ENCODE assay signal across 8 cellular contexts in the genomic region with DNA sequence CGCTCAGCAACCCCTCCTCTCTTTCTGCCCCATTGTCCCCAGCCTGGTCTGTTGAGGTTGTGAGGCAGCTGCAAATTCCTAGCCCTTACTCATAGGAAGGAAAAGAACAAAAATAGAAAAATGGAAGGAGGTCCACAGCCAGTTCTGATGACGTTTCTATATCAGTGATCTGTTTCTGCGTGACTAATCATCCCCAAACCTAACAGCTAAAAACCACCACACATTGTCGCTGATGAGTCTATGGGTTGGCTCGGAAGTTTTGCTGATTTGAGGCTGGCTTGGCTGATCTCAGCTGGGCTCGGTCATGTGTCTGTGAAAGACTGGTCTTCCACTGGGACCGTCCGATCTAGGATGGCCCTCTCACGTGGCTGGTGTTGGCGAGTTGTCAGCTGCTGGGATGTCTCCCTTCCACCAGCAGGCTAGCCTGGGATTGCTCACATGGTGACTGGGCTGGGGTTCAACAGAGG.
DNase-seq lines count a peak whose midpoint lies in the region; ATAC-seq, FAIRE-seq and TF ChIP-seq lines count a peak whose summit lies in the region.

No MANE protein-coding gene starts in this region.

- DNase-seq in CD14-positive monocyte (ENCODE audit: low spot score) (peak; percentile 49), OCI-M1 (lab: John Stamatoyannopoulos, UW) (peak; percentile 82), erythroblast (lab: John Stamatoyannopoulos, UW) (peak; percentile 52 to 55), pancreas (peak in 4 of 6 donors; percentile 24 to 53 (median 34)), KG1 (lab: John Stamatoyannopoulos, UW) (no peak)
- DNase-seq in stimulated activated naive CD4-positive, alpha-beta T cell treated with Interleukin-2 at 50 U/mL for 16 hours (lab: John Stamatoyannopoulos, UW) = no peak

- H3K36me3 Mint-ChIP-seq in CD14-positive monocyte = no peaks in the 10 kb centered on the region

- H3K4me3 ChIP-seq in pancreas = no peak overlapping the region

- H3K36me3 ChIP-seq in pancreas = no peaks in the 10 kb centered on the region

- H3K4me1 ChIP-seq in pancreas = no peaks in the 10 kb centered on the region

- H3K9me3 Mint-ChIP-seq in CD14-positive monocyte = peaks cover 0 to 3% (median 1%) of the 10 kb centered on the region in 7 donors

- ATAC-seq in pancreas = peak; percentile 28 to 69 (median 66)
- no peak for ATAC-seq in HG03565 (IDR thresholded peaks at IDR 0.05; ENCODE audit: unreplicated experiment)
- no peak for ATAC-seq in GM18517 (IDR thresholded peaks at IDR 0.05; ENCODE audit: unreplicated experiment)

- peaks cover 4 to 16% (median 6%) of the 10 kb centered on the region in 3 donors for H3K27me3 Mint-ChIP-seq in CD14-positive monocyte (ENCODE audit: low read depth in 3 of 3)

- no peaks in the 10 kb centered on the region for H3K27me3 ChIP-seq in pancreas

- FAIRE-seq in pancreas (lab: Jason Lieb, UNC) = no peak

- intact Hi-C loops in CD14-positive monocyte (cut with micrococcal nuclease) = no loop called here
- intact Hi-C loops in pancreas (cut with DNase I) = no loop called here

- TF ChIP-seq POLR2A in erythroblast (IDR thresholded peaks at IDR 0.05; ENCODE audit: low read length) = no peak

- peaks cover 13% of the 10 kb centered on the region for H3K4me1 Mint-ChIP-seq in CD14-positive monocyte

- H3K27ac ChIP-seq in pancreas = no peak overlapping the region

- no peak overlapping the region for H3K4me3 Mint-ChIP-seq in CD14-positive monocyte

- H3K27ac Mint-ChIP-seq in CD14-positive monocyte = peak overlapping the region in 2 of 7 donors; percentile 15 to 47

- no peak for TF ChIP-seq CTCF in CD14-positive monocyte (IDR thresholded peaks at IDR 0.05)
- TF ChIP-seq CTCF in pancreas (IDR thresholded peaks at IDR 0.05) = no peak

- H3K9me3 ChIP-seq in pancreas = no peaks in the 10 kb centered on the region

- 70 to 78% methylated on average over 10 of the region's 10 CpGs for WGBS in pancreas, 2 donors

Comparison
In these comparisons a context has a peak if more than half of its experiments do, and no peak if none do; other contexts are left out.
1. DNase-seq: peak in CD14-positive monocyte (single experiment), OCI-M1 (single experiment), erythroblast (2 of 2) and pancreas (4 of 6); none in stimulated activated naive CD4-positive, alpha-beta T cell treated with Interleukin-2 at 50 U/mL for 16 hours (single experiment) and KG1 (single experiment).
2. ATAC-seq: peak in pancreas (4 of 4); none in HG03565 (single experiment) and GM18517 (single experiment).